Comparison of ENCODE assay signal across 8 cellular contexts in the genomic region with DNA sequence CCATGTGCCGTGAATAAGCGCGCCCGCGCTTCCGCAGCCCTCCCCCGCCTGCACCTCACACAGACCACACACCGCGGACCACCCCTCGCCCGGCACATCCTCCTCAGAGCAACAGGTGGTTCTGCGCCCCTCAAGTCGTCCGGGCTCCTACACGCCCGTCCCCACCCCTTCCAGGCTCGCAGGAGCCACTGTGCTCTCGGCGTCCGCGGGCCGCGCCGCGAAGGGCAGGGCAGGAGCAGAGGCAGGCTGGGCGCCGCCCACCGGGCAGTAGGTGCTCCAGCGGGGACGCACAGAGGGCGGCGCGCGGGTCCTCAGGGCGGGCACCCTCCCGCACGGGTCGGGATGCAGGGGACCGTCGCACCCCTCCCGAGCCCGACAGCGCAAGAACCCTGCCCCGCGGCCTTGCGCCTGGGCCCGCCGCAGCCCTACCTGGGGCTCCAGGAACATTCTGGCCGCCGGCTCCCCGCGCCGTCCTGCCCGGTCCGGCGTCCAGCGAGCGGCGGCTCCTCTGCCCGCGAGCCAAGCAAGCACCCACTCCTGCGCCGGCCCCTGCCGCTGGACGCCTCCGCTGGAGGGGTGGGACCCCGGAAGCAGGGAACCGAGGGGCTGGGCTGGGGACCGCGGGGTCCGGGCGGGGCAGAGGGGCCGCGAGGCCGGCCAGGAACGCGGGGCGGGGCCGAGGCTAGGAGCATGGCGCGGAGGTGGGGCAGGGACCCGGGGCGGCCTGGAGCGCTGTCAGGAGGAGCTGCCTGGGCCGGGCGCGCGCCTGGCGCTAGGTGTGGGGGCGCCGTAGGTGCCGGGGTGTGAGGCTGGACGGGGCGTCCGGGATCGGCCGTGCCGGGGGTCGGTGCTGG.
DNase-seq lines count a peak whose midpoint lies in the region; ATAC-seq lines count a peak whose summit lies in the region.

No MANE protein-coding gene starts in this region.

- peaks cover 29 to 55% of the 10 kb centered on the region in 2 donors for H3K27me3 Mint-ChIP-seq in stimulated activated naive B cell treated with anti-CD40 and anti-IgM and Interleukin-4, amounts not matched to agents 10 μg/mL and 1 μg/mL and 100 μg/mL, for 72 hours

- H3K9ac ChIP-seq in adipocyte (ENCODE audit: low read length) = no peak overlapping the region

- DNase-seq in NCI-H1417 (lab: John Stamatoyannopoulos, UW) = peak in 2 of 3 experiments; percentile 37 to 45
- no peak for DNase-seq in NCI-H1417 treated with DMSO at 0.1 percent for 48 hours (lab: John Stamatoyannopoulos, UW)
- DNase-seq in adipocyte (ENCODE audit: low read depth) = peak; percentile 20
- peak; percentile 27 for DNase-seq in kidney tubule cell (ENCODE audit: low spot score)
- no peak for DNase-seq in stimulated activated naive B cell treated with anti-CD40 and anti-IgM and Interleukin-4, amounts not matched to agents 10 μg/mL and 1 μg/mL and 100 μg/mL, for 72 hours

- peaks cover 0 to 2% of the 10 kb centered on the region in 2 donors for H3K36me3 Mint-ChIP-seq in stimulated activated naive B cell treated with anti-CD40 and anti-IgM and Interleukin-4, amounts not matched to agents 10 μg/mL and 1 μg/mL and 100 μg/mL, for 72 hours

- no peak overlapping the region for H3K27ac Mint-ChIP-seq in stimulated activated naive B cell treated with anti-CD40 and anti-IgM and Interleukin-4, amounts not matched to agents 10 μg/mL and 1 μg/mL and 100 μg/mL, for 72 hours

- H3K4me1 ChIP-seq in adipocyte (ENCODE audit: control insufficient read depth, insufficient read depth, low read length) = no peaks in the 10 kb centered on the region

- H3K4me3 Mint-ChIP-seq in stimulated activated naive B cell treated with anti-CD40 and anti-IgM and Interleukin-4, amounts not matched to agents 10 μg/mL and 1 μg/mL and 100 μg/mL, for 72 hours = peak overlapping the region; percentile 61 to 77

- no peaks in the 10 kb centered on the region for H3K9me3 Mint-ChIP-seq in stimulated activated naive B cell treated with anti-CD40 and anti-IgM and Interleukin-4, amounts not matched to agents 10 μg/mL and 1 μg/mL and 100 μg/mL, for 72 hours

- H3K27me3 ChIP-seq in adipocyte (replicated peaks; ENCODE audit: control insufficient read depth, insufficient read depth, low read length) = peaks cover 67% of the 10 kb centered on the region

- H3K4me1 Mint-ChIP-seq in stimulated activated naive B cell treated with anti-CD40 and anti-IgM and Interleukin-4, amounts not matched to agents 10 μg/mL and 1 μg/mL and 100 μg/mL, for 72 hours = peaks cover 23 to 29% of the 10 kb centered on the region in 2 donors

- no peaks in the 10 kb centered on the region for H3K9me3 ChIP-seq in adipocyte (ENCODE audit: control insufficient read depth, low read length)

- H3K4me3 ChIP-seq in adipocyte (ENCODE audit: low read length) = no peak overlapping the region

- H3K36me3 ChIP-seq in adipocyte (ENCODE audit: control insufficient read depth, insufficient read depth, low read length, severe bottlenecking) = no peaks in the 10 kb centered on the region

- peak; percentile 43 to 46 for ATAC-seq in stimulated activated naive B cell treated with anti-CD40 and anti-IgM and Interleukin-4, amounts not matched to agents 10 μg/mL and 1 μg/mL and 100 μg/mL, for 72 hours (replicated peaks)
- ATAC-seq in GM19324 (IDR thresholded peaks at IDR 0.05; ENCODE audit: low FRiP score, unreplicated experiment) = no peak
- no peak for ATAC-seq in GM18870 (IDR thresholded peaks at IDR 0.05; ENCODE audit: unreplicated experiment)
- ATAC-seq in HG03196 (IDR thresholded peaks at IDR 0.05; ENCODE audit: unreplicated experiment) = no peak

Comparison
In these comparisons a context has a peak if more than half of its experiments do, and no peak if none do; other contexts are left out.
1. DNase-seq: peak in NCI-H1417 (2 of 3), adipocyte (single experiment) and kidney tubule cell (single experiment); none in NCI-H1417 treated with DMSO at 0.1 percent for 48 hours (single experiment) and stimulated activated naive B cell treated with anti-CD40 and anti-IgM and Interleukin-4, amounts not matched to agents 10 μg/mL and 1 μg/mL and 100 μg/mL, for 72 hours (single experiment).
2. ATAC-seq: peak in stimulated activated naive B cell treated with anti-CD40 and anti-IgM and Interleukin-4, amounts not matched to agents 10 μg/mL and 1 μg/mL and 100 μg/mL, for 72 hours (2 of 2); none in GM19324 (single experiment), GM18870 (single experiment) and HG03196 (single experiment).